Comparison of ENCODE assay signal across 16 cellular contexts in genomic region chr2:224009605-224010330, GRCh38. TPM values are rescaled to one million over a fixed set of nuclear protein-coding genes. Genes with fewer than 3 reads are reported as not detected.
DNase-seq lines count a peak whose midpoint lies in the region; ATAC-seq, FAIRE-seq and TF ChIP-seq lines count a peak whose summit lies in the region.
"Had no signal": no experiment of that assay in that cellular context is flagged by ENCODE, and none has a peak within 500 bp of the region (broad histone marks: within the 10 kb centered on the region; RNA-seq: fewer than 3 reads in every experiment).

No MANE protein-coding gene starts in this region.

- no peak overlapping the region for H3K4me2 ChIP-seq in endothelial cell of umbilical vein (ENCODE audit: insufficient read depth, low read length)

- no peaks in the 10 kb centered on the region for H3K9me1 ChIP-seq in endothelial cell of umbilical vein (replicated peaks; ENCODE audit: control insufficient read depth, extremely low read depth, insufficient read depth, low read length)

- peak; percentile 62 for DNase-seq in HCEC 1CT
- peak; percentile 8 for DNase-seq in SK-N-DZ (ENCODE audit: low spot score)
- peak; percentile 6 for DNase-seq in endothelial cell of umbilical vein (ENCODE audit: low read depth, low spot score)
- DNase-seq in renal cortical epithelial cell (ENCODE audit: low read depth), result peak; percentile 55
- DNase-seq in SW480 (ENCODE audit: low spot score), result no peak
- DNase-seq in BE2C, result no peak
- DNase-seq: activated CD4-positive, alpha-beta T cell treated with anti-CD3 and anti-CD28 coated beads, Interleukin-2, amount 50 U/mL, for 1 hour; natural killer cell; NCI-H1694; NCI-H774 had no signal

- TF ChIP-seq CTCF in endothelial cell of umbilical vein (IDR thresholded peaks at IDR 0.05; ENCODE audit: extremely low read depth in 1 of 2, insufficient read depth in 1 of 2, low read depth in 1 of 2, low read length in 2 of 2), result no peak
- TF ChIP-seq CTCF in BE2C (IDR thresholded peaks at IDR 0.05; ENCODE audit: low read depth, low read length), result no peak

- H3K4me3 ChIP-seq in endothelial cell of umbilical vein (replicated peaks in 1 of 3; ENCODE audit: insufficient read depth in 1 of 3, low read depth in 1 of 3, low read length in 3 of 3) (no peak overlapping the region), BE2C (ENCODE audit: low read depth, low read length) (no peak overlapping the region)
- H3K4me3 ChIP-seq: cardiac muscle cell, thoracic aorta had no signal

- no peak for ATAC-seq in GM21423 (IDR thresholded peaks at IDR 0.05; ENCODE audit: unreplicated experiment)
- no peak for ATAC-seq in HG02870 (IDR thresholded peaks at IDR 0.05; ENCODE audit: unreplicated experiment)
- ATAC-seq: activated T-helper 17 cell treated with anti-CD3 and anti-CD28 coated beads, Interleukin-2, amount 50 U/mL, for 72 hours; esophagus mucosa; natural killer cell had no signal

- no TSS peak for BruUV-seq in endothelial cell of umbilical vein (replicated peaks; lab: Mats Ljungman, UMichigan)

- peak overlapping the region; percentile 53 for H2AFZ ChIP-seq in endothelial cell of umbilical vein (ENCODE audit: low read depth, low read length)

- POLR2A ChIA-PET in endothelial cell of umbilical vein (lab: Charles Lee), result no interaction called here

- no peak overlapping the region for H3K27ac ChIP-seq in endothelial cell of umbilical vein (ENCODE audit: insufficient read depth, low read depth, low read length)
- H3K27ac ChIP-seq: cardiac muscle cell, thoracic aorta had no signal

- peak; percentile 42 for FAIRE-seq in endothelial cell of umbilical vein (lab: Jason Lieb, UNC)

- no peaks in the 10 kb centered on the region for H4K20me1 ChIP-seq in endothelial cell of umbilical vein (replicated peaks; ENCODE audit: control insufficient read depth, extremely low read depth, insufficient read depth, low read length)

- H3K79me2 ChIP-seq in endothelial cell of umbilical vein (ENCODE audit: control insufficient read depth, insufficient read depth, low read length), result no peaks in the 10 kb centered on the region

- H3K36me3 ChIP-seq in endothelial cell of umbilical vein (ENCODE audit: control insufficient read depth in 2 of 2, extremely low read depth in 1 of 2, insufficient read depth in 2 of 2, low read length in 2 of 2) (no peaks in the 10 kb centered on the region), BE2C (no peaks in the 10 kb centered on the region)
- H3K36me3 ChIP-seq: cardiac muscle cell, thoracic aorta had no signal

- H3K9me3 ChIP-seq in endothelial cell of umbilical vein (replicated peaks; ENCODE audit: control insufficient read depth, insufficient read depth, low read length), result no peaks in the 10 kb centered on the region
- no peaks in the 10 kb centered on the region for H3K9me3 ChIP-seq in BE2C
- H3K9me3 ChIP-seq: thoracic aorta had no signal

- intact Hi-C loops in endothelial cell of umbilical vein (cut with micrococcal nuclease), result no loop called here

- H3K27me3 ChIP-seq in endothelial cell of umbilical vein (ENCODE audit: control insufficient read depth in 2 of 2, insufficient read depth in 2 of 2, low read length in 2 of 2), result no peaks in the 10 kb centered on the region
- H3K27me3 ChIP-seq in BE2C, result no peaks in the 10 kb centered on the region; the same call in 1 of the 2 replicates
- H3K27me3 ChIP-seq: cardiac muscle cell had no signal

- no peak for TF ChIP-seq POLR2A in endothelial cell of umbilical vein (IDR thresholded peaks at IDR 0.05; ENCODE audit: low read depth, low read length)

- dilution Hi-C loops in endothelial cell of umbilical vein (cut with MboI; ENCODE audit: extremely low pct_ligation_motif_present, low sequenced_read_pairs), result loop anchor here (25.0 kb wide), 1 partner anchor 278 kb away; no protein-coding TSS in a partner anchor

- CTCF ChIA-PET in endothelial cell of umbilical vein (lab: Charles Lee), result interaction anchor here (0.8 to 6.8 kb wide), 5 partner anchors 11 to 25 kb away, joined by 3 to 73 read pairs (median 3); no protein-coding TSS in a partner anchor

- H3K4me1 ChIP-seq in endothelial cell of umbilical vein (ENCODE audit: control insufficient read depth, extremely low read depth, insufficient read depth, low read length) (peaks cover 8% of the 10 kb centered on the region), BE2C (no peaks in the 10 kb centered on the region; the same call in 1 of the 2 replicates)

- H3K9ac ChIP-seq in endothelial cell of umbilical vein (replicated peaks; ENCODE audit: extremely low read depth, insufficient read depth, low read length), result no peak overlapping the region

TF ChIP-seq in endothelial cell of umbilical vein, 7 proteins besides CTCF, POLR2A, EP300 and RAD21:
- TF ChIP-seq MAX (IDR thresholded peaks at IDR 0.05; ENCODE audit: insufficient read depth, insufficient read length) (no peak), EZH2 (IDR thresholded peaks at IDR 0.05; ENCODE audit: borderline replicate concordance, low read depth, low read length, severe bottlenecking) (no peak), GATA2 (IDR thresholded peaks at IDR 0.05; ENCODE audit: insufficient read depth, insufficient read length, low read depth, low read length) (no peak), MYC (IDR thresholded peaks at IDR 0.05; ENCODE audit: low read depth, low read length) (no peak), JUN (IDR thresholded peaks at IDR 0.05; ENCODE audit: borderline replicate concordance, insufficient read depth, insufficient read length, low read depth) (no peak), POLR2AphosphoS5 (IDR thresholded peaks at IDR 0.05; ENCODE audit: insufficient read depth, low read depth, low read length) (no peak), FOS (IDR thresholded peaks at IDR 0.05; ENCODE audit: borderline replicate concordance, insufficient read depth, low read length) (no peak)

RNA-seq across cellular contexts. Expression of gene SERPINE2, which starts 29.3 kb away (rescaled TPM):
- polyA plus RNA-seq in SK-N-DZ (2014; cell fraction: cytosol; rRNA removed), result 34.0 and 37.0 TPM in 2 replicates
- 18.4 and 22.0 TPM in 2 replicates for polyA plus RNA-seq in SK-N-DZ (2014; cell fraction: nucleus; rRNA removed)
- total RNA-seq in endothelial cell of umbilical vein (8.8 and 15.5 TPM in 2 replicates), renal cortical epithelial cell (107 and 207 TPM in 2 replicates)
- polyA plus RNA-seq in endothelial cell of umbilical vein, result 2.5 and 4.0 TPM in 2 replicates
- polyA plus RNA-seq in endothelial cell of umbilical vein (2011; cell fraction: cytosol; rRNA removed), result 2.9 and 3.4 TPM in 2 replicates
- polyA plus RNA-seq in endothelial cell of umbilical vein (2011; cell fraction: nucleus; rRNA removed), result 2.4 and 3.1 TPM in 2 replicates
- polyA plus RNA-seq in endothelial cell of umbilical vein (2012), result 12.5 and 20.1 TPM in 2 replicates
- 2.3 and 5.9 TPM in 2 replicates for polyA minus RNA-seq in endothelial cell of umbilical vein
- 1.4 TPM for polyA minus RNA-seq in endothelial cell of umbilical vein (2011; cell fraction: cytosol; rRNA and poly(A)+ RNA removed)
- 1.5 and 3.3 TPM in 2 replicates for polyA minus RNA-seq in endothelial cell of umbilical vein (2011; cell fraction: nucleus; rRNA and poly(A)+ RNA removed)
- polyA plus RNA-seq in BE2C (2012; ENCODE audit: insufficient read depth, insufficient read length, low read depth), result 2.1 TPM

RNA-seq across cellular contexts. Expression of gene MRPL44, which starts 52.5 kb away (rescaled TPM):
- polyA plus RNA-seq in SK-N-DZ (2014; cell fraction: cytosol; rRNA removed), result 47.3 and 48.6 TPM in 2 replicates
- polyA plus RNA-seq in SK-N-DZ (2014; cell fraction: nucleus; rRNA removed), result 14.9 and 17.8 TPM in 2 replicates
- 27.7 and 31.5 TPM in 2 replicates for total RNA-seq in endothelial cell of umbilical vein
- 17.1 and 19.2 TPM in 2 replicates for polyA plus RNA-seq in endothelial cell of umbilical vein
- 19.0 and 19.7 TPM in 2 replicates for polyA plus RNA-seq in endothelial cell of umbilical vein (2011; cell fraction: cytosol; rRNA removed)
- polyA plus RNA-seq in endothelial cell of umbilical vein (2011; cell fraction: nucleus; rRNA removed), result 9.5 and 10.3 TPM in 2 replicates
- polyA plus RNA-seq in endothelial cell of umbilical vein (2012), result 24.2 and 27.9 TPM in 2 replicates
- polyA minus RNA-seq in endothelial cell of umbilical vein, result 6.6 and 6.7 TPM in 2 replicates
- polyA minus RNA-seq in endothelial cell of umbilical vein (2011; cell fraction: cytosol; rRNA and poly(A)+ RNA removed), result 14.2 TPM
- 6.2 and 8.1 TPM in 2 replicates for polyA minus RNA-seq in endothelial cell of umbilical vein (2011; cell fraction: nucleus; rRNA and poly(A)+ RNA removed)
- total RNA-seq in renal cortical epithelial cell, result 48.8 and 48.9 TPM in 2 replicates
- 60.9 TPM for polyA plus RNA-seq in BE2C (2012; ENCODE audit: insufficient read depth, insufficient read length, low read depth)

Comparison
In these comparisons a context has a peak if more than half of its experiments do, and no peak if none do; other contexts are left out.
1. DNase-seq: peak in HCEC 1CT (single experiment), SK-N-DZ (single experiment), endothelial cell of umbilical vein (single experiment) and renal cortical epithelial cell (single experiment); none in SW480 (single experiment) and BE2C (single experiment).